ENCODE assay signal across 8 cellular contexts in the genomic region with DNA sequence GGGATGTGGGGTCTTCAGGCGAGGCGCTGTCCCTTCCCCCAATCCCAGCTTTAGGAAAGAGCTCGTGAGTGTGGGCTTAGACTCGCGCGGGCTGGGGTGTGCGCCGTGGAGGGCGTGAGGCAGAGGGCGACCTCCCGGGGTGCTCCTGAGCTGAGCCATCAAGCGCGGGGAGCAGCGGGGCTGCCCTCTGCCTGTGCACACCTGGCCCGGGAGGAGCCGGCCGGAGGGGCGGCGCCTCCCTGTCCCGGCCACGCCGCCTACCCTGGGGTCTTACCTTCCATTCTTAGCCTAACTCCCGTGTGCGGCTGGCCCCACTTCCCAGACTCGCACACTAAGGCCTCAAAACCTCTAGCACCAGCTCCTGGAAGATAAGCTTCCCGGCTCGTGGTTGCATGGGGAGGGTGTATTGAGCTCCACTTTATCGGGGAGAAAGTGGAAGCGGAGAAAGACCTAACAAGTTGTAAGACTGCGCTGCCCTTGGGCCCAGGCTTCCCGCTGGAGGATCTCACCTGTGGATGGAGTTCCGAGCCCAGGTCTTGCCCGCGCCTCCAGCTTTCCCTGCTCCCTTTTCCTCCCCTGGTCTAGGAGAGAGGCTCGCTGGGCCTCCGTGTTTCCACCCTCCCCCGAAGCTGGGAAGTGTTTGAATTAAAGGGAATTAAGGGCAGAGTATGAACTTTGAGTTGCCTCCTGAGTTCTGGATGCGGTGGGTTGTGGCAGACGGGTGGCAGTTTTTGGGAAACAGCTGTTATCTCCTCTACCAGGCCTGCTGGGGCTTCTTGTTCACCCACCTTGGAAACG. TPM values are rescaled to one million over a fixed set of nuclear protein-coding genes. Genes with fewer than 3 reads are reported as not detected.
DNase-seq lines count a peak whose midpoint lies in the region; ATAC-seq and TF ChIP-seq lines count a peak whose summit lies in the region.

No MANE protein-coding gene starts in this region.

- CTCF ChIA-PET in OCI-LY7 (lab: Charles Lee; ENCODE audit: unreplicated experiment): interaction anchor here (0.5 to 1.8 kb wide), 3 partner anchors 15 to 90 kb away, joined by 3 to 5 read pairs (median 4); partner anchors contain the start of gene C20orf203

- DNase-seq in DMS53 (lab: John Stamatoyannopoulos, UW) (peak; percentile 52), DMS53 treated with DMSO at 0.1 percent for 48 hours (lab: John Stamatoyannopoulos, UW; ENCODE audit: unreplicated experiment) (no peak), OCI-LY7 (ENCODE audit: low spot score) (peak; percentile 36), epithelial cell of esophagus (ENCODE audit: low read depth) (no peak), osteoblast (ENCODE audit: insufficient read length, low spot score, missing footprints) (peak; percentile 93), KG1 (lab: John Stamatoyannopoulos, UW) (no peak)

- no peaks in the 10 kb centered on the region for H3K9me3 ChIP-seq in OCI-LY7 (ENCODE audit: low read length)
- no peaks in the 10 kb centered on the region for H3K9me3 ChIP-seq in osteoblast (ENCODE audit: low read depth, low read length)

- BruUV-seq in OCI-LY7 (replicated peaks; lab: Mats Ljungman, UMichigan): no TSS peak

- no peaks in the 10 kb centered on the region for H3K27me3 ChIP-seq in osteoblast (ENCODE audit: insufficient read depth, low read length)

- H3K4me3 ChIP-seq in OCI-LY7 (ENCODE audit: low read depth, low read length, poor library complexity, severe bottlenecking) (peak overlapping the region; percentile 81), epithelial cell of esophagus (ENCODE audit: low read length) (peak overlapping the region; percentile 57), osteoblast (ENCODE audit: insufficient read depth, low read length) (peak overlapping the region; percentile 87)

- H3K79me2 ChIP-seq in OCI-LY7 (ENCODE audit: insufficient read depth, low read depth, low read length): no peaks in the 10 kb centered on the region
- peaks cover 30% of the 10 kb centered on the region for H3K79me2 ChIP-seq in osteoblast (ENCODE audit: insufficient read depth, low read length)

- peak overlapping the region; percentile 97 for H3K4me2 ChIP-seq in OCI-LY7 (ENCODE audit: low read length)
- H3K4me2 ChIP-seq in osteoblast (ENCODE audit: insufficient read depth, low read length): peak overlapping the region; percentile 95

- H3K4me1 ChIP-seq in OCI-LY7 (ENCODE audit: insufficient read depth, low read length, poor library complexity, severe bottlenecking): peaks cover 33% of the 10 kb centered on the region
- H3K4me1 ChIP-seq in osteoblast (ENCODE audit: insufficient read depth, low read length): peaks cover 6% of the 10 kb centered on the region

- intact Hi-C loops in OCI-LY7 (cut with micrococcal nuclease; ENCODE audit: unreplicated experiment): loop anchor here (5.0 kb wide), 1 partner anchor 91 kb away; the partner anchor contains the start of gene C20orf203

- POLR2A ChIA-PET in OCI-LY7 (lab: Charles Lee): interaction anchor here (0.9 to 3.2 kb wide), 5 partner anchors 10 to 90 kb away, joined by 3 to 16 read pairs (median 5); partner anchors contain the start of genes C20orf203 and COMMD7

- peak; percentile 17; the same call in 1 of the 2 replicates for TF ChIP-seq CTCF in OCI-LY7 (conservative IDR thresholded peaks at IDR 0.05; ENCODE audit: low read length)
- no peak for TF ChIP-seq CTCF in epithelial cell of esophagus (IDR thresholded peaks at IDR 0.05; ENCODE audit: insufficient read depth, low read depth, low read length, missing control alignments)
- TF ChIP-seq CTCF in osteoblast (IDR thresholded peaks at IDR 0.05; ENCODE audit: extremely low read depth, low read depth, low read length): no peak

- H4K20me1 ChIP-seq in OCI-LY7 (ENCODE audit: insufficient read depth, low read length): 0 out of 2 replicates have a peak, but pooled peaks cover 4% of the 10 kb centered on the region
- H4K20me1 ChIP-seq in osteoblast (ENCODE audit: insufficient read depth, low read length): no peaks in the 10 kb centered on the region

- H3K36me3 ChIP-seq in OCI-LY7 (ENCODE audit: insufficient read depth, low read length) (no peaks in the 10 kb centered on the region), osteoblast (ENCODE audit: insufficient read depth, low read length) (no peaks in the 10 kb centered on the region)

- ATAC-seq in GM19452 (IDR thresholded peaks at IDR 0.05; ENCODE audit: unreplicated experiment): no peak
- ATAC-seq in HG02852 (IDR thresholded peaks at IDR 0.05; ENCODE audit: unreplicated experiment): no peak

- no peaks in the 10 kb centered on the region for H3K9me2 ChIP-seq in OCI-LY7 (ENCODE audit: insufficient read depth, low read length)

- H3K27ac ChIP-seq in OCI-LY7 (ENCODE audit: low read depth, low read length, poor library complexity, severe bottlenecking): no peak overlapping the region
- H3K27ac ChIP-seq in osteoblast (ENCODE audit: low read depth, low read length): no peak overlapping the region

- no peak overlapping the region; the same call in 1 of the 2 replicates for H2AFZ ChIP-seq in OCI-LY7 (ENCODE audit: low read length)
- peak overlapping the region; percentile 64 for H2AFZ ChIP-seq in osteoblast (ENCODE audit: low read length)

RNA-seq across cellular contexts. Expression of gene DNMT3B, which starts 1.2 kb away (rescaled TPM):
- total RNA-seq in OCI-LY7 (2014; rRNA removed; shearing (Covaris generic)): 11.4 and 12.1 TPM in 2 replicates
- total RNA-seq in OCI-LY7 (2022) (13.8 and 18.1 TPM in 2 replicates), osteoblast (2.4 and 2.5 TPM in 2 replicates)

RNA-seq across cellular contexts. Expression of gene COMMD7, which starts 20.1 kb away (rescaled TPM):
- total RNA-seq in OCI-LY7 (2014; rRNA removed; shearing (Covaris generic)): 20.3 and 22.2 TPM in 2 replicates
- total RNA-seq in OCI-LY7 (2022) (20.5 and 25.2 TPM in 2 replicates), osteoblast (61.2 and 69.2 TPM in 2 replicates)

RNA-seq across cellular contexts. Expression of gene MAPRE1, which starts 56.4 kb away (rescaled TPM):
- 106 and 116 TPM in 2 replicates for total RNA-seq in OCI-LY7 (2014; rRNA removed; shearing (Covaris generic))
- total RNA-seq in OCI-LY7 (2022): 172 and 179 TPM in 2 replicates
- total RNA-seq in osteoblast: 74.8 and 80.3 TPM in 2 replicates

Comparison
In these comparisons a context has a peak if more than half of its experiments do, and no peak if none do; other contexts are left out.
1. DNase-seq: peak in DMS53 (single experiment), OCI-LY7 (single experiment) and osteoblast (single experiment); none in DMS53 treated with DMSO at 0.1 percent for 48 hours (single experiment), epithelial cell of esophagus (single experiment) and KG1 (single experiment).
2. Peak in every context shown above with its lines, with median percentiles within 50 percentile points of each other: H3K4me3 ChIP-seq.